Comparison of ENCODE assay signal across 22 cellular contexts in genomic region chr4:102454278-102454677, GRCh38.
"Had no signal": no experiment of that assay in that cellular context is flagged by ENCODE, and none has a peak within 500 bp of the region (broad histone marks: within the 10 kb centered on the region; RNA-seq: fewer than 3 reads in every experiment).

No MANE protein-coding gene starts in this region.

- H3K4me3 Mint-ChIP-seq: activated CD4-positive, alpha-beta memory T cell treated with anti-CD3 and anti-CD28 coated beads, Interleukin-2, amount 10 ng/mL, durations not matched to agents 7 days and 5 days; activated T-cell treated with anti-CD3 and anti-CD28 coated beads, Interleukin-2, amount 50 U/mL, for 24 hours; brain; mesothelial cell of epicardium; natural killer cell treated with Interleukin-12 subunit alpha and Interleukin-12 subunit beta and Interleukin-15 and Interleukin-18, amount 100 ng/mL, for 72 hours had no signal

- H3K9me3 ChIP-seq: colonic mucosa, lower lobe of right lung, right lobe of liver, testis, upper lobe of left lung had no signal

- H3K36me3 ChIP-seq: colonic mucosa, lower lobe of right lung, right lobe of liver, stomach, upper lobe of left lung had no signal

- H3K27ac ChIP-seq: colonic mucosa, lower lobe of right lung, parathyroid adenoma, right lobe of liver, stomach, testis, upper lobe of left lung had no signal

- H3K4me1 ChIP-seq: parathyroid adenoma, right lobe of liver, stomach, testis had no signal

- H3K27me3 Mint-ChIP-seq: activated T-cell treated with anti-CD3 and anti-CD28 coated beads, Interleukin-2, amount 50 U/mL, for 24 hours had no signal

- H3K36me3 Mint-ChIP-seq: brain; mesothelial cell of epicardium; natural killer cell treated with Interleukin-12 subunit alpha and Interleukin-12 subunit beta and Interleukin-15 and Interleukin-18, amount 100 ng/mL, for 72 hours had no signal

- H3K4me3 ChIP-seq: colonic mucosa, lower lobe of right lung, right lobe of liver, stomach, testis, upper lobe of left lung had no signal

- H3K9ac ChIP-seq: parathyroid adenoma had no signal

- H3K4me1 Mint-ChIP-seq: mesothelial cell of epicardium had no signal

- DNase-seq: activated CD4-positive, alpha-beta memory T cell treated with anti-CD3 and anti-CD28 coated beads, Interleukin-2, amount 10 ng/mL, durations not matched to agents 7 days and 5 days; activated CD4-positive, alpha-beta T cell treated with anti-CD3 and anti-CD28 coated beads for 48 hours; activated CD4-positive, CD25-positive, alpha-beta regulatory T cell; activated naive CD4-positive, alpha-beta T cell treated with Interleukin-2 at 50 U/mL for 16 hours; activated T-cell treated with anti-CD3 and anti-CD28 coated beads, Interleukin-2, amount 50 U/mL, for 24 hours; anterior cingulate cortex; central memory CD4-positive, alpha-beta T cell; colonic mucosa; islet precursor cell; lower lobe of right lung; right lobe of liver; small intestine; stimulated activated CD4-positive, alpha-beta T cell treated with anti-CD3 and anti-CD28 coated beads, Interleukin-15, amount 100 ng/mL, for 24 hours; stimulated activated CD4-positive, alpha-beta T cell treated with anti-CD3 and anti-CD28 coated beads, Interleukin-2, amount 100 ng/mL, for 48 hours; stomach; testis had no signal

- H3K27me3 ChIP-seq: colonic mucosa, right lobe of liver, stomach, testis, upper lobe of left lung had no signal

- H3K9me3 Mint-ChIP-seq: activated T-cell treated with anti-CD3 and anti-CD28 coated beads, Interleukin-2, amount 50 U/mL, for 24 hours; natural killer cell treated with Interleukin-12 subunit alpha and Interleukin-12 subunit beta and Interleukin-15 and Interleukin-18, amount 100 ng/mL, for 72 hours had no signal

- ATAC-seq: natural killer cell treated with Interleukin-12 subunit alpha and Interleukin-12 subunit beta and Interleukin-15 and Interleukin-18, amount 100 ng/mL, for 72 hours; right lobe of liver had no signal

- H3K27ac Mint-ChIP-seq: activated CD4-positive, alpha-beta memory T cell treated with anti-CD3 and anti-CD28 coated beads, Interleukin-2, amount 10 ng/mL, durations not matched to agents 7 days and 5 days; activated T-helper 2 cell treated with anti-CD3 and anti-CD28 coated beads, Interferon-gamma antibody, Interleukin-2, Interleukin-4, amounts not matched to agents 10 μg/mL and 5 μg/mL and 100 μg/mL, durations not matched to agents 14 hours and 24 hours and 36 hours; brain; mesothelial cell of epicardium; natural killer cell treated with Interleukin-12 subunit alpha and Interleukin-12 subunit beta and Interleukin-15 and Interleukin-18, amount 100 ng/mL, for 72 hours had no signal
